Comparison of ENCODE assay signal across 10 cellular contexts in the genomic region with DNA sequence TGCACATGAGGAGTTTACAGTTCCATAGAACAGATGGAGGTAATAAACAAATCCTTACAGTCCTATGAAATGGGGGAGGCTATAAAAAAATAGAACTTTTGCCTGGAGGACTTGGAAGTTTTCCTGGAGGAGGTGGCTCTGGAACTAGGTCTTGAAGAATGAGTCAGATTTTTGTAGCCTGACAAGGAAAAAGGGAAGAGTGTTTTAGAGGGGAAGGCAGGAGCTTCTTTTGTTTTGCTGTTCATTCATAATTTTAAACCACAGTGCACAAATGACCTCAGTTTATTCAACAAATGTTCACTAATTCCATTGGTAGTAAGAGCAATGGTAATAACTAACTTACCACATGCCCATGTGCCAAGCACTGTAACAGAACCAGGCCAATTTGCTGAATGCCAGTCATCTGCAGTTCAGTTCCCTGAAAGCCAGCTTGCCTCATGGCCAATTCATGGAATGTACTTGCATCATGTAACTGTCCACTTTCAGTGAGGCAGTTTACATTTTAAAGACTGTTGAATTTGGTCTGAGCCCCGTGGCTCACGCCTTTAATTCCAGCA. TPM values are rescaled to one million over a fixed set of nuclear protein-coding genes. Genes with fewer than 3 reads are reported as not detected.
DNase-seq lines count a peak whose midpoint lies in the region; ATAC-seq and TF ChIP-seq lines count a peak whose summit lies in the region.
"Had no signal": no experiment of that assay in that cellular context is flagged by ENCODE, and none has a peak within 500 bp of the region (broad histone marks: within the 10 kb centered on the region; RNA-seq: fewer than 3 reads in every experiment).

No MANE protein-coding gene starts in this region.

- H3K4me3 ChIP-seq in AG04449 (ENCODE audit: low read depth, low read length), result no peak overlapping the region
- H3K4me3 ChIP-seq: BLaER1 treated with 17β-estradiol and CSF1 and Interleukin-3, amounts not matched to agents 10 nM and 100 nM had no signal

- TF ChIP-seq CTCF in AG04449 (IDR thresholded peaks at IDR 0.05; ENCODE audit: insufficient read depth, low read length, missing control alignments), result no peak

- CTCF ChIA-PET in AG04449 (lab: Yijun Ruan, JAX), result interaction anchor here (1.0 kb wide), 1 partner anchor 14 kb away, joined by 4 read pairs; no protein-coding TSS in a partner anchor

- ATAC-seq in HG03460 (IDR thresholded peaks at IDR 0.05; ENCODE audit: unreplicated experiment), result no peak
- no peak for ATAC-seq in GM19023 (IDR thresholded peaks at IDR 0.05; ENCODE audit: unreplicated experiment)
- ATAC-seq: natural killer cell treated with Interleukin-12 subunit alpha and Interleukin-12 subunit beta and Interleukin-15 and Interleukin-18, amount 100 ng/mL, for 72 hours had no signal

- POLR2A ChIA-PET in AG04449 (lab: Yijun Ruan, JAX), result interaction anchor here (1.2 kb wide), 1 partner anchor 49 kb away, joined by 5 read pairs; a partner anchor contains a TSS

- DNase-seq in AG04449 (ENCODE audit: low read depth, low spot score), result peak; percentile 58
- peak; percentile 74 for DNase-seq in NCI-H226
- peak; percentile 88 for DNase-seq in dedifferentiated amniotic fluid mesenchymal stem cell (ENCODE audit: extremely low spot score)
- peak; percentile 34 for DNase-seq in medulla oblongata (ENCODE audit: extremely low spot score)
- no peak for DNase-seq in DMS79 treated with DMSO at 0.1 percent for 48 hours (lab: John Stamatoyannopoulos, UW)
- no peak for DNase-seq in HT-29 (ENCODE audit: low spot score)

RNA-seq across cellular contexts. Expression of a gene that starts 2.8 kb away (rescaled TPM):
- not detected in 2 replicates for total RNA-seq in HT-29 (2014; rRNA removed; shearing (Covaris generic))
- total RNA-seq: natural killer cell treated with Interleukin-12 subunit alpha and Interleukin-12 subunit beta and Interleukin-15 and Interleukin-18, amount 100 ng/mL, for 72 hours had no signal

RNA-seq across cellular contexts. Expression of a gene that starts 7.2 kb away (rescaled TPM):
- 8.5 and 11.2 TPM in 2 replicates for total RNA-seq in HT-29 (2014; rRNA removed; shearing (Covaris generic))

RNA-seq across cellular contexts. Expression of a gene that starts 48.7 kb away (rescaled TPM):
- 29.1 and 31.7 TPM in 2 replicates for total RNA-seq in HT-29 (2014; rRNA removed; shearing (Covaris generic))

RNA-seq across cellular contexts. Expression of a gene that starts 49.4 kb away (rescaled TPM):
- total RNA-seq in HT-29 (2014; rRNA removed; shearing (Covaris generic)), result 32.6 and 40.0 TPM in 2 replicates

RNA-seq across cellular contexts. Expression of a gene that starts 58.7 kb away (rescaled TPM):
- 28.8 and 29.5 TPM in 2 replicates for total RNA-seq in HT-29 (2014; rRNA removed; shearing (Covaris generic))

Comparison
In these comparisons a context has a peak if more than half of its experiments do, and no peak if none do; other contexts are left out.
1. DNase-seq: peak in AG04449 (single experiment), NCI-H226 (single experiment), dedifferentiated amniotic fluid mesenchymal stem cell (single experiment) and medulla oblongata (single experiment); none in DMS79 treated with DMSO at 0.1 percent for 48 hours (single experiment) and HT-29 (single experiment).